ENCODE assay signal across 9 cellular contexts in genomic region chr7:46153951-46154787, GRCh38.
DNase-seq lines count a peak whose midpoint lies in the region; ATAC-seq and TF ChIP-seq lines count a peak whose summit lies in the region.
"Had no signal": no experiment of that assay in that cellular context is flagged by ENCODE, and none has a peak within 500 bp of the region (broad histone marks: within the 10 kb centered on the region; RNA-seq: fewer than 3 reads in every experiment).

No MANE protein-coding gene starts in this region.

- H3K36me3 ChIP-seq in GM06990 (ENCODE audit: control insufficient read depth, insufficient read depth, low read length), result no peaks in the 10 kb centered on the region

- H3K27me3 ChIP-seq in GM06990 (replicated peaks; ENCODE audit: control insufficient read depth, insufficient read depth, low read length), result no peaks in the 10 kb centered on the region

- TF ChIP-seq CTCF in GM06990 (IDR thresholded peaks at IDR 0.05; ENCODE audit: insufficient read depth, low read length, poor library complexity, severe bottlenecking), result peak; percentile 32
- peak; percentile 12 for TF ChIP-seq CTCF in NB4 (IDR thresholded peaks at IDR 0.05; ENCODE audit: low read depth, low read length)

- H3K4me3 ChIP-seq in GM06990 (replicated peaks; ENCODE audit: low read depth, low read length), result no peak overlapping the region
- H3K4me3 ChIP-seq in NB4 (ENCODE audit: low read depth, low read length), result no peak overlapping the region

- ATAC-seq in GM19467 (IDR thresholded peaks at IDR 0.05; ENCODE audit: unreplicated experiment), result peak; percentile 49
- no peak for ATAC-seq in GM21723 (IDR thresholded peaks at IDR 0.05; ENCODE audit: unreplicated experiment)
- no peak for ATAC-seq in GM19397 (IDR thresholded peaks at IDR 0.05; ENCODE audit: unreplicated experiment)
- no peak for ATAC-seq in HG03457 (IDR thresholded peaks at IDR 0.05; ENCODE audit: unreplicated experiment)

- TF ChIP-seq POLR2A in NB4 (IDR thresholded peaks at IDR 0.05; ENCODE audit: extremely low read depth, insufficient read length), result no peak

- DNase-seq in GM06990 (ENCODE audit: extremely low read depth, insufficient read length) (peak; percentile 48), NB4 (ENCODE audit: low read depth) (no peak), islet precursor cell (peak; percentile 71), NCI-H2171 treated with DMSO at 0.1 percent for 48 hours (lab: John Stamatoyannopoulos, UW) (no peak)
- DNase-seq: NCI-H2029 had no signal

Comparison
In these comparisons a context has a peak if more than half of its experiments do, and no peak if none do; other contexts are left out.
1. DNase-seq: peak in GM06990 (single experiment) and islet precursor cell (single experiment); none in NB4 (single experiment) and NCI-H2171 treated with DMSO at 0.1 percent for 48 hours (single experiment).